In the genomic region with DNA sequence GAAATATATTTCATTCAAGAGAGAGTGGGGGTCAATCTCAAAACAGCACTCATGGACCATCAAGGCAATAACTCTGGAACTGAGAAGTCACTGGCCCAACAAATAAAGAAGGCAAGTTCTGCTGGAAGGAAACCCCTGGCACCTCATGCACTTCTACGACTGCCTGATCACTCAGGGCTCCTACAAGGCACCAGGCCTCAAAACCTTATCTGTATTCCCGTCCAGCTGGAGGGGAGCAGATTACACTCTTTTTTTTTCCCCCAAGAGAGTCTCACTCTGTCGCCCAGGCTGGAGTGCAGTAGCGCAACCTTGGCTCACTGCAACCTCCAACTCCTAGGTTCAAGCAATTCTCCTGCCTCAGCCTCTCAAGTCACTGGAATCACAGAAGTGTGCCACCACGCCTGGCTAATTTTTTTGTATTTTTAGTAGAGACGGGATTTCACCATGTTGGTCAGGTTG, we compare ENCODE assay signal across 19 cellular contexts. TPM values are rescaled to one million over a fixed set of nuclear protein-coding genes. Genes with fewer than 3 reads are reported as not detected.
DNase-seq lines count a peak whose midpoint lies in the region; ATAC-seq lines count a peak whose summit lies in the region.
"Had no signal": no experiment of that assay in that cellular context is flagged by ENCODE, and none has a peak within 500 bp of the region (broad histone marks: within the 10 kb centered on the region; RNA-seq: fewer than 3 reads in every experiment).

No MANE protein-coding gene starts in this region.

- H3K27me3 Mint-ChIP-seq in activated CD4-positive, alpha-beta memory T cell treated with anti-CD3 and anti-CD28 coated beads, Interleukin-2, amount 10 ng/mL, durations not matched to agents 7 days and 5 days = peaks cover under 1% of the 10 kb centered on the region
- H3K27me3 Mint-ChIP-seq in activated CD4-positive, alpha-beta memory T cell treated with anti-CD3 and anti-CD28 coated beads for 36 hours = no peaks in the 10 kb centered on the region
- H3K27me3 Mint-ChIP-seq in stimulated activated naive CD8-positive, alpha-beta T cell treated with anti-CD3 and anti-CD28 coated beads, Interleukin-15, Interleukin-2, amounts not matched to agents 100 ng/mL and 50 ng/mL, for 24 hours = no peaks in the 10 kb centered on the region
- H3K27me3 Mint-ChIP-seq in stimulated activated naive CD8-positive, alpha-beta T cell treated with anti-CD3 and anti-CD28 coated beads, Interleukin-15, amount 100 ng/mL, for 72 hours = no peaks in the 10 kb centered on the region
- H3K27me3 Mint-ChIP-seq in activated naive CD8-positive, alpha-beta T cell treated with anti-CD3 and anti-CD28 coated beads, Interleukin-2, amount 50 U/mL, for 24 hours = no peaks in the 10 kb centered on the region
- H3K27me3 Mint-ChIP-seq: CD4-positive, alpha-beta memory T cell had no signal

- POLR2A ChIA-PET in activated CD4-positive, alpha-beta memory T cell treated with anti-CD3 and anti-CD28 coated beads, Interleukin-2, amount 10 ng/mL, durations not matched to agents 7 days and 5 days (lab: Charles Lee) = interaction anchor here (1.7 kb wide), 1 partner anchor 12 kb away, joined by 4 read pairs; no protein-coding TSS in a partner anchor
- POLR2A ChIA-PET in activated CD4-positive, alpha-beta memory T cell treated with anti-CD3 and anti-CD28 coated beads for 36 hours (lab: Charles Lee) = no interaction called here

- ATAC-seq in stimulated activated naive CD8-positive, alpha-beta T cell treated with anti-CD3 and anti-CD28 coated beads, Interleukin-15, amount 100 ng/mL, for 72 hours = no peak
- no peak for ATAC-seq in activated naive CD8-positive, alpha-beta T cell treated with anti-CD3 and anti-CD28 coated beads, Interleukin-2, amount 50 U/mL, for 24 hours
- ATAC-seq in GM21360 (IDR thresholded peaks at IDR 0.05; ENCODE audit: unreplicated experiment) = no peak
- ATAC-seq: HepG2 had no signal

- intact Hi-C loops in activated CD4-positive, alpha-beta memory T cell treated with anti-CD3 and anti-CD28 coated beads for 36 hours (cut with micrococcal nuclease) = loop anchor here (1.0 to 5.0 kb wide), 6 partner anchors 45 to 157 kb away; no protein-coding TSS in a partner anchor

- peaks cover 42% of the 10 kb centered on the region for H3K4me1 Mint-ChIP-seq in activated CD4-positive, alpha-beta memory T cell treated with anti-CD3 and anti-CD28 coated beads, Interleukin-2, amount 10 ng/mL, durations not matched to agents 7 days and 5 days
- H3K4me1 Mint-ChIP-seq in activated CD4-positive, alpha-beta memory T cell treated with anti-CD3 and anti-CD28 coated beads for 36 hours (ENCODE audit: low read depth) = peaks cover 32% of the 10 kb centered on the region
- H3K4me1 Mint-ChIP-seq in stimulated activated naive CD8-positive, alpha-beta T cell treated with anti-CD3 and anti-CD28 coated beads, Interleukin-15, Interleukin-2, amounts not matched to agents 100 ng/mL and 50 ng/mL, for 24 hours (ENCODE audit: low read depth) = peaks cover 44% of the 10 kb centered on the region
- peaks cover 44% of the 10 kb centered on the region for H3K4me1 Mint-ChIP-seq in stimulated activated naive CD8-positive, alpha-beta T cell treated with anti-CD3 and anti-CD28 coated beads, Interleukin-15, amount 100 ng/mL, for 72 hours
- H3K4me1 Mint-ChIP-seq in activated naive CD8-positive, alpha-beta T cell treated with anti-CD3 and anti-CD28 coated beads, Interleukin-2, amount 50 U/mL, for 24 hours = peaks cover 44% of the 10 kb centered on the region

- H3K27ac Mint-ChIP-seq in activated CD4-positive, alpha-beta memory T cell treated with anti-CD3 and anti-CD28 coated beads, Interleukin-2, amount 10 ng/mL, durations not matched to agents 7 days and 5 days = peak overlapping the region; percentile 7
- H3K27ac Mint-ChIP-seq in activated CD4-positive, alpha-beta memory T cell treated with anti-CD3 and anti-CD28 coated beads for 36 hours = no peak overlapping the region
- peak overlapping the region; percentile 69 for H3K27ac Mint-ChIP-seq in stimulated activated naive CD8-positive, alpha-beta T cell treated with anti-CD3 and anti-CD28 coated beads, Interleukin-15, Interleukin-2, amounts not matched to agents 100 ng/mL and 50 ng/mL, for 24 hours
- no peak overlapping the region for H3K27ac Mint-ChIP-seq in stimulated activated naive CD8-positive, alpha-beta T cell treated with anti-CD3 and anti-CD28 coated beads, Interleukin-15, amount 100 ng/mL, for 72 hours
- H3K27ac Mint-ChIP-seq in activated naive CD8-positive, alpha-beta T cell treated with anti-CD3 and anti-CD28 coated beads, Interleukin-2, amount 50 U/mL, for 24 hours = peak overlapping the region; percentile 83

- DNase-seq in activated CD4-positive, alpha-beta memory T cell treated with anti-CD3 and anti-CD28 coated beads, Interleukin-2, amount 10 ng/mL, durations not matched to agents 7 days and 5 days = no peak
- no peak for DNase-seq in activated CD4-positive, alpha-beta memory T cell treated with anti-CD3 and anti-CD28 coated beads for 36 hours
- no peak for DNase-seq in stimulated activated naive CD8-positive, alpha-beta T cell treated with anti-CD3 and anti-CD28 coated beads, Interleukin-15, amount 100 ng/mL, for 72 hours
- no peak for DNase-seq in activated naive CD8-positive, alpha-beta T cell treated with anti-CD3 and anti-CD28 coated beads, Interleukin-2, amount 50 U/mL, for 24 hours
- DNase-seq in hypothalamus (lab: John Stamatoyannopoulos, UW) (no peak), hippocampal formation (lab: John Stamatoyannopoulos, UW) (no peak)
- DNase-seq: BE2C; Calu3; CD4-positive, alpha-beta memory T cell; H9; NCI-H1105 treated with DMSO at 0.1 percent for 48 hours; NCI-H1694; NCI-H2081 treated with DMSO at 0.1 percent for 48 hours; NCI-H510A treated with DMSO at 0.1 percent for 48 hours; NCI-H774; PC-9 had no signal

- no peaks in the 10 kb centered on the region for H3K36me3 Mint-ChIP-seq in activated CD4-positive, alpha-beta memory T cell treated with anti-CD3 and anti-CD28 coated beads, Interleukin-2, amount 10 ng/mL, durations not matched to agents 7 days and 5 days (ENCODE audit: low read depth)
- H3K36me3 Mint-ChIP-seq in activated CD4-positive, alpha-beta memory T cell treated with anti-CD3 and anti-CD28 coated beads for 36 hours = no peaks in the 10 kb centered on the region
- no peaks in the 10 kb centered on the region for H3K36me3 Mint-ChIP-seq in stimulated activated naive CD8-positive, alpha-beta T cell treated with anti-CD3 and anti-CD28 coated beads, Interleukin-15, Interleukin-2, amounts not matched to agents 100 ng/mL and 50 ng/mL, for 24 hours (ENCODE audit: low read depth)
- H3K36me3 Mint-ChIP-seq in activated naive CD8-positive, alpha-beta T cell treated with anti-CD3 and anti-CD28 coated beads, Interleukin-2, amount 50 U/mL, for 24 hours (ENCODE audit: low read depth) = no peaks in the 10 kb centered on the region
- H3K36me3 Mint-ChIP-seq: CD4-positive, alpha-beta memory T cell had no signal

- H3K9me3 Mint-ChIP-seq in activated CD4-positive, alpha-beta memory T cell treated with anti-CD3 and anti-CD28 coated beads, Interleukin-2, amount 10 ng/mL, durations not matched to agents 7 days and 5 days = no peaks in the 10 kb centered on the region
- H3K9me3 Mint-ChIP-seq in activated CD4-positive, alpha-beta memory T cell treated with anti-CD3 and anti-CD28 coated beads for 36 hours = no peaks in the 10 kb centered on the region
- no peaks in the 10 kb centered on the region for H3K9me3 Mint-ChIP-seq in stimulated activated naive CD8-positive, alpha-beta T cell treated with anti-CD3 and anti-CD28 coated beads, Interleukin-15, Interleukin-2, amounts not matched to agents 100 ng/mL and 50 ng/mL, for 24 hours
- H3K9me3 Mint-ChIP-seq in stimulated activated naive CD8-positive, alpha-beta T cell treated with anti-CD3 and anti-CD28 coated beads, Interleukin-15, amount 100 ng/mL, for 72 hours = no peaks in the 10 kb centered on the region
- H3K9me3 Mint-ChIP-seq in activated naive CD8-positive, alpha-beta T cell treated with anti-CD3 and anti-CD28 coated beads, Interleukin-2, amount 50 U/mL, for 24 hours = no peaks in the 10 kb centered on the region
- H3K9me3 Mint-ChIP-seq: CD4-positive, alpha-beta memory T cell; H9 had no signal

- CTCF ChIA-PET in activated CD4-positive, alpha-beta memory T cell treated with anti-CD3 and anti-CD28 coated beads, Interleukin-2, amount 10 ng/mL, durations not matched to agents 7 days and 5 days (lab: Charles Lee) = interaction anchor here (0.6 to 4.1 kb wide), 7 partner anchors 12 to 323 kb away, joined by 3 to 30 read pairs (median 3); no protein-coding TSS in a partner anchor
- CTCF ChIA-PET in activated CD4-positive, alpha-beta memory T cell treated with anti-CD3 and anti-CD28 coated beads for 36 hours (lab: Charles Lee) = interaction anchor here (0.5 to 1.6 kb wide), 10 partner anchors 12 to 765 kb away, joined by 3 to 6 read pairs (median 4); no protein-coding TSS in a partner anchor

- no peak overlapping the region for H3K4me3 Mint-ChIP-seq in activated CD4-positive, alpha-beta memory T cell treated with anti-CD3 and anti-CD28 coated beads, Interleukin-2, amount 10 ng/mL, durations not matched to agents 7 days and 5 days
- no peak overlapping the region for H3K4me3 Mint-ChIP-seq in activated CD4-positive, alpha-beta memory T cell treated with anti-CD3 and anti-CD28 coated beads for 36 hours
- H3K4me3 Mint-ChIP-seq in stimulated activated naive CD8-positive, alpha-beta T cell treated with anti-CD3 and anti-CD28 coated beads, Interleukin-15, Interleukin-2, amounts not matched to agents 100 ng/mL and 50 ng/mL, for 24 hours = no peak overlapping the region
- H3K4me3 Mint-ChIP-seq in stimulated activated naive CD8-positive, alpha-beta T cell treated with anti-CD3 and anti-CD28 coated beads, Interleukin-15, amount 100 ng/mL, for 72 hours = no peak overlapping the region
- no peak overlapping the region for H3K4me3 Mint-ChIP-seq in activated naive CD8-positive, alpha-beta T cell treated with anti-CD3 and anti-CD28 coated beads, Interleukin-2, amount 50 U/mL, for 24 hours
- H3K4me3 Mint-ChIP-seq: H9 had no signal

RNA-seq across cellular contexts. Expression of gene P4HA2, which starts 49.9 kb away (rescaled TPM):
- 10 to 100 TPM in 1 of 2 experiments, 1 to 10 TPM in 1; 9.7 to 10.5 TPM for total RNA-seq in activated CD4-positive, alpha-beta memory T cell treated with anti-CD3 and anti-CD28 coated beads, Interleukin-2, amount 10 ng/mL, durations not matched to agents 7 days and 5 days
- 1 to 10 TPM; 6.0 to 6.1 TPM for total RNA-seq in activated CD4-positive, alpha-beta memory T cell treated with anti-CD3 and anti-CD28 coated beads for 36 hours

Comparison
In these comparisons a context has a peak if more than half of its experiments do, and no peak if none do; other contexts are left out.
1. H3K27ac Mint-ChIP-seq: peak in activated CD4-positive, alpha-beta memory T cell treated with anti-CD3 and anti-CD28 coated beads, Interleukin-2, amount 10 ng/mL, durations not matched to agents 7 days and 5 days (single experiment), stimulated activated naive CD8-positive, alpha-beta T cell treated with anti-CD3 and anti-CD28 coated beads, Interleukin-15, Interleukin-2, amounts not matched to agents 100 ng/mL and 50 ng/mL, for 24 hours (single experiment) and activated naive CD8-positive, alpha-beta T cell treated with anti-CD3 and anti-CD28 coated beads, Interleukin-2, amount 50 U/mL, for 24 hours (single experiment); none in activated CD4-positive, alpha-beta memory T cell treated with anti-CD3 and anti-CD28 coated beads for 36 hours (single experiment) and stimulated activated naive CD8-positive, alpha-beta T cell treated with anti-CD3 and anti-CD28 coated beads, Interleukin-15, amount 100 ng/mL, for 72 hours (0 of 2).